1 cellular context compared by ENCODE assay signal in the genomic region with DNA sequence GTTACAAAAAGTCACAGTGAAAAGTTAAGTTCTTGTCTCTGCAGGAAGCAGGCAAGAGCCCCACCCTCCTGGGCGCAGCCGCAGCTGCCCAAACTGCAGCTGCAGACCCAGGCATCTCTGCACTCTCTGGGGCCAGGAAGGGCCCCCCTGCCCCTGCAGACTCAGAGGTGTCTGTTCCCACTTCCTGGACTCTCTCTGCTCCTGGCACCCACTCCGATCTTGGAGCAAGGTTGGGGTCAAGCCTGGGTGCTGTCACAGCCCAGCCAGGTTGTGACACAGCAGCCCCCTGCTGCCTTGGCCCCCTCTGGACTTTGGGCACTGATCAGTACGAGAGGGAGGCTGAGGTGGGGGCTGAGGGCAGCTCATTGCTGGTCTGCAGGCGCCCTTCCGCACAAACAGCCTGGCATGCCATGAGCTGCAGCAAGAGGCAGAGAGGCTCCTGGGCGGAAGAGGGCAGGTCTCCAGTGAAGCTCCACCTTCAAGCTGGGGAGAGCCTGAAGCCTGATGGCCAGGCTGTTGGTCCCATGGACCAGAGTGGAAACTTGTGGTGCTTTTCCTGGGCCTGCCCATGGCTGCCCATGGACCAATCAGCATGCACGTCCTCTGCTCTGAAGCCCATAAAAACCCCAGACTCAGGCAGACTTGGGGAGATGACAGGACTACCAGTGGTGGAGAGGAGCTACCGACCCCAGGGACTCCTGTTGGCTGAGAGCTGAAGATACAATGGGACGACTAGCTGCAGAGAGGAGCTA.
TF ChIP-seq lines count a peak whose summit lies in the region.

No MANE protein-coding gene starts in this region.

TF ChIP-seq in HepG2, 621 proteins besides CTCF, POLR2A, EP300 and RAD21 (continued from another document and continues in another):
- TF ChIP-seq, protein P1, sequence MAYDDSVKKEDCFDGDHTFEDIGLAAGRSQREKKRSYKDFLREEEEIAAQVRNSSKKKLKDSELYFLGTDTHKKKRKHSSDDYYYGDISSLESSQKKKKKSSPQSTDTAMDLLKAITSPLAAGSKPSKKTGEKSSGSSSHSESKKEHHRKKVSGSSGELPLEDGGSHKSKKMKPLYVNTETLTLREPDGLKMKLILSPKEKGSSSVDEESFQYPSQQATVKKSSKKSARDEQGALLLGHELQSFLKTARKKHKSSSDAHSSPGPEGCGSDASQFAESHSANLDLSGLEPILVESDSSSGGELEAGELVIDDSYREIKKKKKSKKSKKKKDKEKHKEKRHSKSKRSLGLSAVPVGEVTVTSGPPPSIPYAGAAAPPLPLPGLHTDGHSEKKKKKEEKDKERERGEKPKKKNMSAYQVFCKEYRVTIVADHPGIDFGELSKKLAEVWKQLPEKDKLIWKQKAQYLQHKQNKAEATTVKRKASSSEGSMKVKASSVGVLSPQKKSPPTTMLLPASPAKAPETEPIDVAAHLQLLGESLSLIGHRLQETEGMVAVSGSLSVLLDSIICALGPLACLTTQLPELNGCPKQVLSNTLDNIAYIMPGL (CRISPR knock-in tag; IDR thresholded peaks at IDR 0.05; ENCODE audit: borderline replicate concordance in 1 of 2, low read depth in 1 of 2) = peak in 1 of 2 experiments; percentile 73; a peak in 2 of 4 replicates
- TF ChIP-seq DMAP1 (CRISPR knock-in tag; IDR thresholded peaks at IDR 0.05) (peak; percentile 53; the same call in 1 of the 2 replicates), HNRNPL (IDR thresholded peaks at IDR 0.05; ENCODE audit: low read depth, low read length) (peak; percentile 92), GPN1 (CRISPR knock-in tag; IDR thresholded peaks at IDR 0.05; ENCODE audit: borderline replicate concordance) (no peak), ZNF274 (CRISPR knock-in tag; IDR thresholded peaks at IDR 0.05) (peak; percentile 21), ZNF333 (CRISPR knock-in tag; IDR thresholded peaks at IDR 0.05; ENCODE audit: borderline replicate concordance) (no peak), ZNF83 (CRISPR knock-in tag; IDR thresholded peaks at IDR 0.05; ENCODE audit: borderline replicate concordance) (no peak), MED1 (CRISPR knock-in tag; IDR thresholded peaks at IDR 0.05) (peak; percentile 66; the same call in 1 of the 2 replicates), ZNF205 (CRISPR knock-in tag; IDR thresholded peaks at IDR 0.05) (peak; percentile 83; the same call in 1 of the 2 replicates), ZNF558 (CRISPR knock-in tag; IDR thresholded peaks at IDR 0.05; ENCODE audit: borderline replicate concordance) (no peak; the same call in 1 of the 2 replicates), ZBTB21 (CRISPR knock-in tag; IDR thresholded peaks at IDR 0.05) (no peak), ZNF282 (IDR thresholded peaks at IDR 0.05; ENCODE audit: partially characterized antibody) (no peak), RAD51 (IDR thresholded peaks at IDR 0.05; ENCODE audit: borderline replicate concordance) (no peak), ZNF629 (CRISPR knock-in tag; conservative IDR thresholded peaks at IDR 0.05) (no peak; the same call in 1 of the 2 replicates), NCOA1 (CRISPR knock-in tag; IDR thresholded peaks at IDR 0.05) (no peak), EEA1 (CRISPR knock-in tag; IDR thresholded peaks at IDR 0.05; ENCODE audit: borderline replicate concordance) (no peak), IKZF1 (IDR thresholded peaks at IDR 0.05) (no peak), MEF2D (CRISPR knock-in tag; IDR thresholded peaks at IDR 0.05) (peak; percentile 28), GATAD2A (CRISPR knock-in tag; IDR thresholded peaks at IDR 0.05) (peak; percentile 67), ZNF33A (CRISPR knock-in tag; IDR thresholded peaks at IDR 0.05; ENCODE audit: borderline replicate concordance) (no peak), ZBTB1 (CRISPR knock-in tag; IDR thresholded peaks at IDR 0.05; ENCODE audit: borderline replicate concordance) (no peak), KLF16 (CRISPR knock-in tag; IDR thresholded peaks at IDR 0.05) (peak; percentile 24 to 41; a peak in 1 of 4 replicates), FOSL1 (CRISPR knock-in tag; IDR thresholded peaks at IDR 0.05; ENCODE audit: borderline replicate concordance) (no peak), KAT8 (CRISPR knock-in tag; IDR thresholded peaks at IDR 0.05) (peak; percentile 75), AKAP8 (CRISPR knock-in tag; IDR thresholded peaks at IDR 0.05) (no peak), ZNF878 (CRISPR knock-in tag; IDR thresholded peaks at IDR 0.05) (no peak), SMAD3 (CRISPR knock-in tag; IDR thresholded peaks at IDR 0.05) (no peak), ZNF552 (CRISPR knock-in tag; IDR thresholded peaks at IDR 0.05; ENCODE audit: borderline replicate concordance) (0 out of 2 replicates have a peak, but pooled peaks have one; percentile 60)
- TF ChIP-seq, protein P2, sequence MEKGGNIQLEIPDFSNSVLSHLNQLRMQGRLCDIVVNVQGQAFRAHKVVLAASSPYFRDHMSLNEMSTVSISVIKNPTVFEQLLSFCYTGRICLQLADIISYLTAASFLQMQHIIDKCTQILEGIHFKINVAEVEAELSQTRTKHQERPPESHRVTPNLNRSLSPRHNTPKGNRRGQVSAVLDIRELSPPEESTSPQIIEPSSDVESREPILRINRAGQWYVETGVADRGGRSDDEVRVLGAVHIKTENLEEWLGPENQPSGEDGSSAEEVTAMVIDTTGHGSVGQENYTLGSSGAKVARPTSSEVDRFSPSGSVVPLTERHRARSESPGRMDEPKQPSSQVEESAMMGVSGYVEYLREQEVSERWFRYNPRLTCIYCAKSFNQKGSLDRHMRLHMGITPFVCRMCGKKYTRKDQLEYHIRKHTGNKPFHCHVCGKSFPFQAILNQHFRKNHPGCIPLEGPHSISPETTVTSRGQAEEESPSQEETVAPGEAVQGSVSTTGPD (CRISPR knock-in tag; IDR thresholded peaks at IDR 0.05) = no peak
- TF ChIP-seq, protein P3, sequence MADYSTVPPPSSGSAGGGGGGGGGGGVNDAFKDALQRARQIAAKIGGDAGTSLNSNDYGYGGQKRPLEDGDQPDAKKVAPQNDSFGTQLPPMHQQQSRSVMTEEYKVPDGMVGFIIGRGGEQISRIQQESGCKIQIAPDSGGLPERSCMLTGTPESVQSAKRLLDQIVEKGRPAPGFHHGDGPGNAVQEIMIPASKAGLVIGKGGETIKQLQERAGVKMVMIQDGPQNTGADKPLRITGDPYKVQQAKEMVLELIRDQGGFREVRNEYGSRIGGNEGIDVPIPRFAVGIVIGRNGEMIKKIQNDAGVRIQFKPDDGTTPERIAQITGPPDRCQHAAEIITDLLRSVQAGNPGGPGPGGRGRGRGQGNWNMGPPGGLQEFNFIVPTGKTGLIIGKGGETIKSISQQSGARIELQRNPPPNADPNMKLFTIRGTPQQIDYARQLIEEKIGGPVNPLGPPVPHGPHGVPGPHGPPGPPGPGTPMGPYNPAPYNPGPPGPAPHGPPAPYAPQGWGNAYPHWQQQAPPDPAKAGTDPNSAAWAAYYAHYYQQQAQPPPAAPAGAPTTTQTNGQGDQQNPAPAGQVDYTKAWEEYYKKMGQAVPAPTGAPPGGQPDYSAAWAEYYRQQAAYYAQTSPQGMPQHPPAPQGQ (CRISPR knock-in tag; IDR thresholded peaks at IDR 0.05; ENCODE audit: borderline replicate concordance) = no peak
- TF ChIP-seq, protein P4, sequence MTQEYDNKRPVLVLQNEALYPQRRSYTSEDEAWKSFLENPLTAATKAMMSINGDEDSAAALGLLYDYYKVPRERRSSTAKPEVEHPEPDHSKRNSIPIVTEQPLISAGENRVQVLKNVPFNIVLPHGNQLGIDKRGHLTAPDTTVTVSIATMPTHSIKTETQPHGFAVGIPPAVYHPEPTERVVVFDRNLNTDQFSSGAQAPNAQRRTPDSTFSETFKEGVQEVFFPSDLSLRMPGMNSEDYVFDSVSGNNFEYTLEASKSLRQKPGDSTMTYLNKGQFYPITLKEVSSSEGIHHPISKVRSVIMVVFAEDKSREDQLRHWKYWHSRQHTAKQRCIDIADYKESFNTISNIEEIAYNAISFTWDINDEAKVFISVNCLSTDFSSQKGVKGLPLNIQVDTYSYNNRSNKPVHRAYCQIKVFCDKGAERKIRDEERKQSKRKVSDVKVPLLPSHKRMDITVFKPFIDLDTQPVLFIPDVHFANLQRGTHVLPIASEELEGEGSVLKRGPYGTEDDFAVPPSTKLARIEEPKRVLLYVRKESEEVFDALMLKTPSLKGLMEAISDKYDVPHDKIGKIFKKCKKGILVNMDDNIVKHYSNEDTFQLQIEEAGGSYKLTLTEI (CRISPR knock-in tag; conservative IDR thresholded peaks at IDR 0.05) = no peak
- TF ChIP-seq, protein P5, sequence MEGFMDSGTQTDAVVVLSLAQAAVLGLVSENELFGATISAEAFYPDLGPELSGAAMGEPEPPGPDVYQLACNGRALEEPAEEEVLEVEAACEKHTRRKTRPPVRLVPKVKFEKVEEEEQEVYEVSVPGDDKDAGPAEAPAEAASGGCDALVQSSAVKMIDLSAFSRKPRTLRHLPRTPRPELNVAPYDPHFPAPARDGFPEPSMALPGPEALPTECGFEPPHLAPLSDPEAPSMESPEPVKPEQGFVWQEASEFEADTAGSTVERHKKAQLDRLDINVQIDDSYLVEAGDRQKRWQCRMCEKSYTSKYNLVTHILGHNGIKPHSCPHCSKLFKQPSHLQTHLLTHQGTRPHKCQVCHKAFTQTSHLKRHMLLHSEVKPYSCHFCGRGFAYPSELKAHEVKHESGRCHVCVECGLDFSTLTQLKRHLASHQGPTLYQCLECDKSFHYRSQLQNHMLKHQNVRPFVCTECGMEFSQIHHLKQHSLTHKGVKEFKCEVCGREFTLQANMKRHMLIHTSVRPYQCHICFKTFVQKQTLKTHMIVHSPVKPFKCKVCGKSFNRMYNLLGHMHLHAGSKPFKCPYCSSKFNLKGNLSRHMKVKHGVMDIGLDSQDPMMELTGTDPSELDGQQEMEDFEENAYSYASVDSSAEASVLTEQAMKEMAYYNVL (CRISPR knock-in tag; IDR thresholded peaks at IDR 0.05; ENCODE audit: borderline replicate concordance) = peak; percentile 55; the same call in 1 of the 2 replicates
- TF ChIP-seq, protein P6, sequence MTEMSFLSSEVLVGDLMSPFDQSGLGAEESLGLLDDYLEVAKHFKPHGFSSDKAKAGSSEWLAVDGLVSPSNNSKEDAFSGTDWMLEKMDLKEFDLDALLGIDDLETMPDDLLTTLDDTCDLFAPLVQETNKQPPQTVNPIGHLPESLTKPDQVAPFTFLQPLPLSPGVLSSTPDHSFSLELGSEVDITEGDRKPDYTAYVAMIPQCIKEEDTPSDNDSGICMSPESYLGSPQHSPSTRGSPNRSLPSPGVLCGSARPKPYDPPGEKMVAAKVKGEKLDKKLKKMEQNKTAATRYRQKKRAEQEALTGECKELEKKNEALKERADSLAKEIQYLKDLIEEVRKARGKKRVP (CRISPR knock-in tag; IDR thresholded peaks at IDR 0.05) = no peak
- TF ChIP-seq, protein P7, sequence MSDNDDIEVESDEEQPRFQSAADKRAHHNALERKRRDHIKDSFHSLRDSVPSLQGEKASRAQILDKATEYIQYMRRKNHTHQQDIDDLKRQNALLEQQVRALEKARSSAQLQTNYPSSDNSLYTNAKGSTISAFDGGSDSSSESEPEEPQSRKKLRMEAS (IDR thresholded peaks at IDR 0.05) = peak; percentile 69
- TF ChIP-seq, protein P8, sequence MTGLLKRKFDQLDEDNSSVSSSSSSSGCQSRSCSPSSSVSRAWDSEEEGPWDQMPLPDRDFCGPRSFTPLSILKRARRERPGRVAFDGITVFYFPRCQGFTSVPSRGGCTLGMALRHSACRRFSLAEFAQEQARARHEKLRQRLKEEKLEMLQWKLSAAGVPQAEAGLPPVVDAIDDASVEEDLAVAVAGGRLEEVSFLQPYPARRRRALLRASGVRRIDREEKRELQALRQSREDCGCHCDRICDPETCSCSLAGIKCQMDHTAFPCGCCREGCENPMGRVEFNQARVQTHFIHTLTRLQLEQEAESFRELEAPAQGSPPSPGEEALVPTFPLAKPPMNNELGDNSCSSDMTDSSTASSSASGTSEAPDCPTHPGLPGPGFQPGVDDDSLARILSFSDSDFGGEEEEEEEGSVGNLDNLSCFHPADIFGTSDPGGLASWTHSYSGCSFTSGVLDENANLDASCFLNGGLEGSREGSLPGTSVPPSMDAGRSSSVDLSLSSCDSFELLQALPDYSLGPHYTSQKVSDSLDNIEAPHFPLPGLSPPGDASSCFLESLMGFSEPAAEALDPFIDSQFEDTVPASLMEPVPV (CRISPR knock-in tag; IDR thresholded peaks at IDR 0.05) = no peak
- TF ChIP-seq, protein P9, sequence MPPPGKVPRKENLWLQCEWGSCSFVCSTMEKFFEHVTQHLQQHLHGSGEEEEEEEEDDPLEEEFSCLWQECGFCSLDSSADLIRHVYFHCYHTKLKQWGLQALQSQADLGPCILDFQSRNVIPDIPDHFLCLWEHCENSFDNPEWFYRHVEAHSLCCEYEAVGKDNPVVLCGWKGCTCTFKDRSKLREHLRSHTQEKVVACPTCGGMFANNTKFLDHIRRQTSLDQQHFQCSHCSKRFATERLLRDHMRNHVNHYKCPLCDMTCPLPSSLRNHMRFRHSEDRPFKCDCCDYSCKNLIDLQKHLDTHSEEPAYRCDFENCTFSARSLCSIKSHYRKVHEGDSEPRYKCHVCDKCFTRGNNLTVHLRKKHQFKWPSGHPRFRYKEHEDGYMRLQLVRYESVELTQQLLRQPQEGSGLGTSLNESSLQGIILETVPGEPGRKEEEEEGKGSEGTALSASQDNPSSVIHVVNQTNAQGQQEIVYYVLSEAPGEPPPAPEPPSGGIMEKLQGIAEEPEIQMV (CRISPR knock-in tag; IDR thresholded peaks at IDR 0.05; ENCODE audit: low read depth) = peak; percentile 99
- TF ChIP-seq, protein P10, sequence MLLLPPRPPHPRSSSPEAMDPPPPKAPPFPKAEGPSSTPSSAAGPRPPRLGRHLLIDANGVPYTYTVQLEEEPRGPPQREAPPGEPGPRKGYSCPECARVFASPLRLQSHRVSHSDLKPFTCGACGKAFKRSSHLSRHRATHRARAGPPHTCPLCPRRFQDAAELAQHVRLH (CRISPR knock-in tag; IDR thresholded peaks at IDR 0.05; ENCODE audit: borderline replicate concordance, low read depth) = peak; percentile 88; the same call in 1 of the 2 replicates
- TF ChIP-seq, protein P11, sequence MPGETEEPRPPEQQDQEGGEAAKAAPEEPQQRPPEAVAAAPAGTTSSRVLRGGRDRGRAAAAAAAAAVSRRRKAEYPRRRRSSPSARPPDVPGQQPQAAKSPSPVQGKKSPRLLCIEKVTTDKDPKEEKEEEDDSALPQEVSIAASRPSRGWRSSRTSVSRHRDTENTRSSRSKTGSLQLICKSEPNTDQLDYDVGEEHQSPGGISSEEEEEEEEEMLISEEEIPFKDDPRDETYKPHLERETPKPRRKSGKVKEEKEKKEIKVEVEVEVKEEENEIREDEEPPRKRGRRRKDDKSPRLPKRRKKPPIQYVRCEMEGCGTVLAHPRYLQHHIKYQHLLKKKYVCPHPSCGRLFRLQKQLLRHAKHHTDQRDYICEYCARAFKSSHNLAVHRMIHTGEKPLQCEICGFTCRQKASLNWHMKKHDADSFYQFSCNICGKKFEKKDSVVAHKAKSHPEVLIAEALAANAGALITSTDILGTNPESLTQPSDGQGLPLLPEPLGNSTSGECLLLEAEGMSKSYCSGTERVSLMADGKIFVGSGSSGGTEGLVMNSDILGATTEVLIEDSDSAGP (CRISPR knock-in tag; IDR thresholded peaks at IDR 0.05; ENCODE audit: borderline replicate concordance) = peak; percentile 90
